Comparison of ENCODE assay signal across 20 cellular contexts in the genomic region with DNA sequence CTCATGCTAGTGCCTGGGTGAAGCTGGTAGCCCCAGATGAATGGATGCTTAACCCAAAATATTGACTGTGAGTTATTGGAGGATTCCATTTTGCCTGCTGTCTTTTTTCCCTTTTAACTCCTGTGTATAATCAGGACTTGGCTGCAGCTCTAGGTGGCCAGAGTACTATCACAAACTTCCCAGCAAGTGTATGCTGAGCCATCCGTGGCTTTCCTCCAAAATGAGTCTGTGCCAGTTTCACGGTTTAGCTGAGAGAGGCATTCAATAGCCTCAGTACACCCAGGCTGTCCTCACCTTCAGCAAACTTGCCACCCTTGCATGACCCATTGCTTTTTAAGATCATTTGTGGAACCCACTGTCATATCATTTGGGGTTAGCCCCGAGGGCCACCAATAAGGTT. TPM values are rescaled to one million over a fixed set of nuclear protein-coding genes. Genes with fewer than 3 reads are reported as not detected.
DNase-seq lines count a peak whose midpoint lies in the region; ATAC-seq and TF ChIP-seq lines count a peak whose summit lies in the region.
"Had no signal": no experiment of that assay in that cellular context is flagged by ENCODE, and none has a peak within 500 bp of the region (broad histone marks: within the 10 kb centered on the region; RNA-seq: fewer than 3 reads in every experiment).

No MANE protein-coding gene starts in this region.

- H3K23ac ChIP-seq in trophoblast cell (ENCODE audit: low read length), result no peak overlapping the region

- H3K27me3 ChIP-seq in heart right ventricle (no peaks in the 10 kb centered on the region), trophoblast cell (ENCODE audit: insufficient read depth, low read length) (no peaks in the 10 kb centered on the region), stomach (no peaks in the 10 kb centered on the region)

- WGBS in heart right ventricle, 2 donors, result 29 to 47% methylated on average over 3 of the region's 3 CpGs
- no CpG with 5 or more reads among the region's 3 CpGs for WGBS in trophoblast cell (ENCODE audit: extremely low coverage, insufficient coverage, insufficient read length)
- WGBS in stomach, 5 donors, result 44 to 57% (median 50%) methylated on average over 3 of the region's 3 CpGs

- H3K9me3 ChIP-seq in heart right ventricle, result no peaks in the 10 kb centered on the region
- no peaks in the 10 kb centered on the region for H3K9me3 ChIP-seq in trophoblast cell (ENCODE audit: insufficient read depth, low read depth, low read length)
- no peaks in the 10 kb centered on the region for H3K9me3 ChIP-seq in stomach

- H3K4me1 ChIP-seq in heart right ventricle (peaks cover 2 to 30% (median 16%) of the 10 kb centered on the region in 9 donors), trophoblast cell (ENCODE audit: control insufficient read depth in 1 of 2, insufficient read depth in 2 of 2, low read length in 2 of 2) (peaks cover 2 to 3% of the 10 kb centered on the region in 2 experiments), stomach (peaks cover 0 to 39% (median 13%) of the 10 kb centered on the region in 4 donors)

- H3K27ac ChIP-seq in C4-2B (peak overlapping the region; percentile 6; the same call in 1 of the 2 replicates), heart right ventricle (peak overlapping the region in 3 of 10 donors; percentile 16 to 58 (median 25)), trophoblast cell (ENCODE audit: low read depth, low read length) (no peak overlapping the region), stomach (no peak overlapping the region)
- H3K27ac ChIP-seq: GM23248 had no signal

- DNase-seq in NCI-H446 (lab: John Stamatoyannopoulos, UW) (peak; percentile 47 to 82), heart right ventricle (peak in 1 of 2 donors; percentile 64), trophoblast cell (no peak), NCI-H1694 treated with DMSO at 0.1 percent for 48 hours (lab: John Stamatoyannopoulos, UW) (no peak), dedifferentiated amniotic fluid mesenchymal stem cell (ENCODE audit: extremely low spot score) (no peak), stomach (no peak)
- DNase-seq: AML-193; Calu3; CD4-positive, CD25-positive, alpha-beta regulatory T cell; GM23248; NCI-H146; NCI-H345; NCI-H748 treated with DMSO at 0.1 percent for 48 hours; SHP77 treated with DMSO at 0.1 percent for 48 hours had no signal

- peak in 7 of 8 donors; percentile 63 to 93 (median 80) for ATAC-seq in heart right ventricle
- ATAC-seq: HCT116, Panc1 had no signal

- no peaks in the 10 kb centered on the region for H3K36me3 ChIP-seq in heart right ventricle
- no peaks in the 10 kb centered on the region for H3K36me3 ChIP-seq in trophoblast cell (ENCODE audit: control insufficient read depth in 1 of 2, insufficient read depth in 2 of 2, low read length in 2 of 2)
- no peaks in the 10 kb centered on the region for H3K36me3 ChIP-seq in stomach

- no peak overlapping the region for H3K4me3 ChIP-seq in heart right ventricle
- H3K4me3 ChIP-seq in trophoblast cell (ENCODE audit: low read depth, low read length), result no peak overlapping the region
- no peak overlapping the region for H3K4me3 ChIP-seq in stomach
- H3K4me3 ChIP-seq: GM23248 had no signal

- no peak overlapping the region for H2BK5ac ChIP-seq in trophoblast cell (ENCODE audit: low read depth, low read length, poor library complexity)

- H4K8ac ChIP-seq in trophoblast cell (ENCODE audit: low read depth, low read length), result no peak overlapping the region

- no peak overlapping the region for H3K18ac ChIP-seq in trophoblast cell (ENCODE audit: low read length)

- no peak overlapping the region for H3K14ac ChIP-seq in trophoblast cell (ENCODE audit: low read length)

- H4K12ac ChIP-seq in trophoblast cell (ENCODE audit: low read depth, low read length), result no peak overlapping the region

- H3K4me2 ChIP-seq in trophoblast cell (ENCODE audit: low read length), result no peak overlapping the region

- no peak for TF ChIP-seq EP300 in stomach (IDR thresholded peaks at IDR 0.05)

- H2BK120ac ChIP-seq in trophoblast cell (ENCODE audit: insufficient read depth, low read length, poor library complexity), result no peak overlapping the region

- no peaks in the 10 kb centered on the region for H3K79me2 ChIP-seq in trophoblast cell (ENCODE audit: control insufficient read depth, insufficient read depth, low read length, poor library complexity)

- TF ChIP-seq CTCF in C4-2B (conservative IDR thresholded peaks at IDR 0.05) (no peak), heart right ventricle (IDR thresholded peaks at IDR 0.05) (no peak), stomach (IDR thresholded peaks at IDR 0.05) (no peak)

- intact Hi-C loops in heart right ventricle (cut with DNase I) (loop anchor here in 1 of 10 donors (5.0 to 10.0 kb wide), 2 partner anchors 91 to 373 kb away; a partner anchor contains a TSS), stomach (cut with DNase I; ENCODE audit: low total_unique reads) (no loop called here)

- H2AFZ ChIP-seq in trophoblast cell (ENCODE audit: insufficient read depth, low read length, poor library complexity), result no peak overlapping the region
- H2AFZ ChIP-seq: GM23248 had no signal

- no peak overlapping the region for H2AK5ac ChIP-seq in trophoblast cell (ENCODE audit: low read length)

- H3K79me1 ChIP-seq in trophoblast cell (ENCODE audit: low read length), result peaks cover 2% of the 10 kb centered on the region

- no peak for TF ChIP-seq POLR2A in stomach (IDR thresholded peaks at IDR 0.05)

- H3K4ac ChIP-seq in trophoblast cell (ENCODE audit: low read depth, low read length), result no peak overlapping the region

- no peak overlapping the region for H3K9ac ChIP-seq in trophoblast cell (ENCODE audit: low read length)
- H3K9ac ChIP-seq: GM23248 had no signal

- H2BK12ac ChIP-seq in trophoblast cell (ENCODE audit: low read length), result peak overlapping the region; percentile 61

- peak overlapping the region; percentile 36 for H4K91ac ChIP-seq in trophoblast cell (ENCODE audit: low read depth, low read length)

RNA-seq across cellular contexts. Expression of a gene that starts 5.3 kb away (rescaled TPM):
- 10 to 100 TPM; 25.4 to 61.2 (median 39.3) TPM for total RNA-seq in heart right ventricle
- polyA plus RNA-seq in heart right ventricle, result 10 to 100 TPM; 28.8 to 74.1 TPM
- polyA plus RNA-seq in trophoblast cell (2013), result not detected in 2 replicates
- 10 to 100 TPM; 21.7 to 86.7 (median 58.8) TPM for total RNA-seq in stomach
- 10 to 100 TPM; 20.1 to 60.3 (median 35.5) TPM for polyA plus RNA-seq in stomach
- total RNA-seq: Calu3; CD4-positive, CD25-positive, alpha-beta regulatory T cell; HT-29; LHCN-M2 had no signal
- polyA plus RNA-seq: CD4-positive, CD25-positive, alpha-beta regulatory T cell; IgD-negative memory B cell had no signal

Comparison
In these comparisons a context has a peak if more than half of its experiments do, and no peak if none do; other contexts are left out.
1. DNase-seq: peak in NCI-H446 (2 of 2); none in trophoblast cell (0 of 2), NCI-H1694 treated with DMSO at 0.1 percent for 48 hours (single experiment), dedifferentiated amniotic fluid mesenchymal stem cell (single experiment) and stomach (single experiment).